Comparison of ENCODE assay signal across 10 cellular contexts in the genomic region with DNA sequence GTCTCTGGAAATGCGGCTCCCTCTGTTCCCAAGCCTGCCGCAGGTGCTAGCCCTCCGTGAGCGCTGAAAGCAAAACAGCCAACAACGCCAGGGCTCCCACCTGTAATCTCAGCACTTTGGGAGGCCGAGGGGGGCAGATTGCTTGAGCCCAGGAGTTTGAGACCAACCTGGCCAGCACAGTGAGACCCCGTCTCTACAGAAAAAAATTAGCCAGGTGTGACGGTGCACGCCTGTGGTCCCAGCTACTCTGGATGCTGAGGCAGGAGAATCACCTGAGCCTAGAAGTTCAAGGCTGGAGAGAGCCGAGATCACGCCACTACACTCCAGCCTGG. TPM values are rescaled to one million over a fixed set of nuclear protein-coding genes. Genes with fewer than 3 reads are reported as not detected.
DNase-seq lines count a peak whose midpoint lies in the region; ATAC-seq and TF ChIP-seq lines count a peak whose summit lies in the region.
"Had no signal": no experiment of that assay in that cellular context is flagged by ENCODE, and none has a peak within 500 bp of the region (broad histone marks: within the 10 kb centered on the region; RNA-seq: fewer than 3 reads in every experiment).

No MANE protein-coding gene starts in this region.

- no peaks in the 10 kb centered on the region for H3K79me2 ChIP-seq in neural progenitor cell (ENCODE audit: low read depth)

- DNase-seq in A673 (ENCODE audit: low spot score) (no peak), endodermal cell (no peak), neural progenitor cell (ENCODE audit: low spot score) (no peak), left colon (no peak), SK-N-DZ (ENCODE audit: low spot score) (no peak), NCI-H524 (lab: John Stamatoyannopoulos, UW) (no peak)
- no peak for DNase-seq in stimulated activated naive CD8-positive, alpha-beta T cell treated with anti-CD3 and anti-CD28 coated beads, Interleukin-15, Interleukin-2, amounts not matched to agents 100 U/mL and 50 U/mL, for 24 hours
- DNase-seq: activated naive CD8-positive, alpha-beta T cell treated with anti-CD3 and anti-CD28 coated beads, Interleukin-2, amount 50 U/mL, for 24 hours; NCI-H1105 treated with DMSO at 0.1 percent for 48 hours had no signal

- intact Hi-C loops in A673 (cut with micrococcal nuclease; ENCODE audit: unreplicated experiment) (no loop called here), left colon (cut with DNase I, micrococcal nuclease) (loop anchor here in 1 of 2 donors (2.0 kb wide), 1 partner anchor 54 kb away; no protein-coding TSS in a partner anchor)

- peaks cover 15% of the 10 kb centered on the region for H3K4me1 Mint-ChIP-seq in endodermal cell
- H3K4me1 Mint-ChIP-seq in neural progenitor cell, result peaks cover 35% of the 10 kb centered on the region

- H3K27ac ChIP-seq in A673 (ENCODE audit: low read depth, low read length, poor library complexity, severe bottlenecking), result peak overlapping the region; percentile 37
- peak overlapping the region; percentile 95 for H3K27ac ChIP-seq in HUES64 (ENCODE audit: low read depth, low read length)
- peak overlapping the region; percentile 87 for H3K27ac ChIP-seq in endodermal cell (ENCODE audit: low read depth, low read length)
- no peak overlapping the region for H3K27ac ChIP-seq in neural progenitor cell

- no peak overlapping the region for H2AFZ ChIP-seq in neural progenitor cell (replicated peaks)

- no peak for ATAC-seq in left colon
- ATAC-seq in stimulated activated naive CD8-positive, alpha-beta T cell treated with anti-CD3 and anti-CD28 coated beads, Interleukin-15, Interleukin-2, amounts not matched to agents 100 U/mL and 50 U/mL, for 24 hours, result no peak

- H3K4me3 ChIP-seq in A673 (ENCODE audit: low read depth, low read length, poor library complexity, severe bottlenecking) (no peak overlapping the region), HUES64 (ENCODE audit: low read length) (peak overlapping the region; percentile 44), endodermal cell (ENCODE audit: low read length) (peak overlapping the region; percentile 73), neural progenitor cell (peak overlapping the region; percentile 32)

- H3K9me3 Mint-ChIP-seq in endodermal cell (peaks cover 5% of the 10 kb centered on the region), neural progenitor cell (peaks cover 6% of the 10 kb centered on the region)

- H3F3A ChIP-seq in neural progenitor cell (ENCODE audit: low read depth), result peaks cover 63% of the 10 kb centered on the region

- H3K36me3 Mint-ChIP-seq in endodermal cell (ENCODE audit: low read depth) (no peaks in the 10 kb centered on the region), neural progenitor cell (peaks cover 3% of the 10 kb centered on the region)

- H3K9ac ChIP-seq in HUES64 (ENCODE audit: low read depth, low read length) (peak overlapping the region; percentile 81), endodermal cell (ENCODE audit: extremely low read depth, low read length, poor library complexity, severe bottlenecking) (peak overlapping the region; percentile 80), neural progenitor cell (no peak overlapping the region)

- no peaks in the 10 kb centered on the region for H3K9me3 ChIP-seq in A673 (ENCODE audit: low read depth, low read length, poor library complexity, severe bottlenecking)
- H3K9me3 ChIP-seq in HUES64 (ENCODE audit: insufficient read depth, low read depth, low read length), result no peaks in the 10 kb centered on the region
- H3K9me3 ChIP-seq in endodermal cell (ENCODE audit: control insufficient read depth, low read length), result no peaks in the 10 kb centered on the region
- H3K9me3 ChIP-seq in neural progenitor cell (ENCODE audit: low read depth), result no peaks in the 10 kb centered on the region

- CTCF ChIA-PET in A673 (lab: Charles Lee), result interaction anchor here (0.6 kb wide), 3 partner anchors 10 to 128 kb away, joined by 3 to 10 read pairs (median 5); no protein-coding TSS in a partner anchor

- H3K4me3 Mint-ChIP-seq in endodermal cell (peak overlapping the region; percentile 59), neural progenitor cell (no peak overlapping the region)

- H3K4me1 ChIP-seq in A673 (ENCODE audit: insufficient read depth, low read length, poor library complexity, severe bottlenecking), result peaks cover 12% of the 10 kb centered on the region
- H3K4me1 ChIP-seq in HUES64 (ENCODE audit: insufficient read depth, low read length), result peaks cover 19% of the 10 kb centered on the region
- H3K4me1 ChIP-seq in endodermal cell (ENCODE audit: control insufficient read depth, insufficient read depth, low read length), result peaks cover 3% of the 10 kb centered on the region
- H3K4me1 ChIP-seq in neural progenitor cell, result peaks cover 21% of the 10 kb centered on the region

- peak overlapping the region; percentile 98 for H3K27ac Mint-ChIP-seq in endodermal cell
- peak overlapping the region; percentile 82 for H3K27ac Mint-ChIP-seq in neural progenitor cell

- 45% methylated on average over 11 of the region's 11 CpGs for WGBS in HUES64
- 58 to 64% methylated on average over 10 to 11 of the region's 11 CpGs for WGBS in endodermal cell (ENCODE audit: insufficient coverage in 1 of 2, insufficient read length in 1 of 2), 2 experiments

- H3K36me3 ChIP-seq in A673 (ENCODE audit: insufficient read depth, low read length, poor library complexity, severe bottlenecking) (no peaks in the 10 kb centered on the region), HUES64 (ENCODE audit: insufficient read depth, low read length) (no peaks in the 10 kb centered on the region), endodermal cell (ENCODE audit: control insufficient read depth, insufficient read depth, low read length) (no peaks in the 10 kb centered on the region), neural progenitor cell (no peaks in the 10 kb centered on the region)

- no peaks in the 10 kb centered on the region for H4K20me1 ChIP-seq in neural progenitor cell (ENCODE audit: low read depth)

- TF ChIP-seq CTCF in A673 (conservative IDR thresholded peaks at IDR 0.05; ENCODE audit: low read depth, low read length) (no peak), endodermal cell (conservative IDR thresholded peaks at IDR 0.05) (no peak), neural progenitor cell (IDR thresholded peaks at IDR 0.05) (no peak)

- H3K27me3 ChIP-seq in A673 (replicated peaks; ENCODE audit: insufficient read depth, low read depth, low read length, poor library complexity), result no peaks in the 10 kb centered on the region
- no peaks in the 10 kb centered on the region for H3K27me3 ChIP-seq in HUES64 (ENCODE audit: insufficient read depth, low read length)
- no peaks in the 10 kb centered on the region for H3K27me3 ChIP-seq in endodermal cell (ENCODE audit: control insufficient read depth, insufficient read depth, low read length, poor library complexity, severe bottlenecking)
- H3K27me3 ChIP-seq in neural progenitor cell, result no peaks in the 10 kb centered on the region

- peaks cover 1% of the 10 kb centered on the region for H3K27me3 Mint-ChIP-seq in endodermal cell (ENCODE audit: insufficient read depth)
- peaks cover 9% of the 10 kb centered on the region for H3K27me3 Mint-ChIP-seq in neural progenitor cell (ENCODE audit: insufficient read depth, low read depth)
- H3K27me3 Mint-ChIP-seq: activated naive CD8-positive, alpha-beta T cell treated with anti-CD3 and anti-CD28 coated beads, Interleukin-2, amount 50 U/mL, for 24 hours had no signal

- peak overlapping the region; percentile 65 for H3K4me2 ChIP-seq in neural progenitor cell

- BruUV-seq in A673 (replicated peaks; lab: Mats Ljungman, UMichigan), result no TSS peak

- POLR2A ChIA-PET in A673 (lab: Charles Lee; ENCODE audit: low non-redundant PET), result no interaction called here

RNA-seq across cellular contexts. Expression of a gene that starts 41.3 kb away (rescaled TPM):
- total RNA-seq in A673 (2021) (1,708 and 1,722 TPM in 2 replicates), endodermal cell (1,000 to 10,000 TPM; 1,233 to 1,450 TPM), neural progenitor cell (ENCODE audit: low replicate concordance) (1,850 and 2,102 TPM in 2 replicates), left colon (100 to 1,000 TPM; 775 to 846 TPM)
- polyA plus RNA-seq in HUES64 (2013, experiment 1 of 2), result 1,960 TPM
- 2,220 TPM for polyA plus RNA-seq in HUES64 (2013, experiment 2 of 2)
- 1,679 TPM for polyA plus RNA-seq in endodermal cell (2013, experiment 1 of 2)
- polyA plus RNA-seq in endodermal cell (2013, experiment 2 of 2), result 1,712 TPM
- 2,656 and 2,739 TPM in 2 replicates for polyA plus RNA-seq in SK-N-DZ (2014; cell fraction: cytosol; rRNA removed)
- polyA plus RNA-seq in SK-N-DZ (2014; cell fraction: nucleus; rRNA removed), result 1,394 and 1,766 TPM in 2 replicates
